ENCODE assay signal across 2 cellular contexts in the genomic region with DNA sequence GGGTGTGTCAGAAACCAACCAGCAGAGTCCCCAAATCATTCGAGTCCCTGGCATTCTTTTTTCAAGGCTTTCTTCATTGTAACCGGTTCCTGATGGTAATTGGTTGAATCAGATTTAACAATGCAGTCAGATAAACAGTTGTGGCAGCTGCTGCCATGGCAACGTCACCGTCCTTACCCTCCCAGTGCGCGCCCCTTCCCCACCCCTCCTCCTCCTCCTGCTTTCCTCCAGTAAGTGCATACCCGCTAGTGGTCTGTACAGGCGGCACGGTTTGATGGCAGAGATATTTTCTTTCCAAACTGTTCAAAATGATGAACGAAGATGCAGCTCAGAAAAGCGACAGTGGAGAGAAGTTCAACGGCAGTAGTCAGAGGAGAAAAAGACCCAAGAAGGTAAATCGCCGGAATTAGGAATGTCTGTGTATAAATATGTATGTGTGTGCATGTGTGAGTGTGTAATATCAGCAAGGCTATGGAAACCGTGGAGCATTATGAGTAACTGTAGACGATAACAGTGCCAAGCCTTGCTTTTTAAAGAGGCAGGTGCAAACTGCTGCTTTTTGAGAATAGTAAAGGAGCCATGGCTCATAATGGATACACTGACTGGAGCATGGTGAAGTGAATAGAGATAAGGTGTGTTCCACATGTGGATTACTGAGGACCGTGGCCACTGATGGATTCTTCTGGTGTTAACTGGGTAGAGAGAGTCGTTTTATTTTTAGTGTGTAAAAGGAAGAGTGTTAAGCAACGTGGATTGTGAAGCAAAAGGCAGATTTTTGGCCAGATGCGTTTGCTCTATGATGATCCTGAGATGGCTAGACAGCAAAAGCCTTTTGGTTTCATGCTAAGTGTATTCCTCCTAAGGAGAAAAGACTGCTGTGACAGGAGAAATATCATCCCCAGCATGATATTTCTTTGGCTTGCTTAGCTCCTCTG.
TF ChIP-seq lines count a peak whose summit lies in the region.

ANK2 (plus strand) TSS at position 233 of the 935 bp plus-strand sequence; CDS start at position 309, 76 bp downstream.

TF ChIP-seq in WTC11, 78 proteins besides CTCF, POLR2A, EP300 and RAD21:
- TF ChIP-seq OVOL2 (CRISPR knock-in tag; IDR thresholded peaks at IDR 0.05; ENCODE audit: borderline replicate concordance) (no peak), ARID4B (CRISPR knock-in tag; IDR thresholded peaks at IDR 0.05; ENCODE audit: borderline replicate concordance) (no peak), E2F1 (CRISPR knock-in tag; IDR thresholded peaks at IDR 0.05) (no peak), ATF1 (CRISPR knock-in tag; IDR thresholded peaks at IDR 0.05) (no peak), CBFB (CRISPR knock-in tag; IDR thresholded peaks at IDR 0.05; ENCODE audit: low read depth) (no peak), CREM (CRISPR knock-in tag; IDR thresholded peaks at IDR 0.05) (no peak), NR3C1 (CRISPR knock-in tag; conservative IDR thresholded peaks at IDR 0.05; ENCODE audit: low read depth) (no peak), EMX1 (CRISPR knock-in tag; IDR thresholded peaks at IDR 0.05) (no peak), ZBTB43 (CRISPR knock-in tag; IDR thresholded peaks at IDR 0.05) (no peak), ZNF396 (CRISPR knock-in tag; IDR thresholded peaks at IDR 0.05; ENCODE audit: borderline replicate concordance) (no peak), ZNF121 (CRISPR knock-in tag; IDR thresholded peaks at IDR 0.05) (no peak)
- TF ChIP-seq, protein P1, sequence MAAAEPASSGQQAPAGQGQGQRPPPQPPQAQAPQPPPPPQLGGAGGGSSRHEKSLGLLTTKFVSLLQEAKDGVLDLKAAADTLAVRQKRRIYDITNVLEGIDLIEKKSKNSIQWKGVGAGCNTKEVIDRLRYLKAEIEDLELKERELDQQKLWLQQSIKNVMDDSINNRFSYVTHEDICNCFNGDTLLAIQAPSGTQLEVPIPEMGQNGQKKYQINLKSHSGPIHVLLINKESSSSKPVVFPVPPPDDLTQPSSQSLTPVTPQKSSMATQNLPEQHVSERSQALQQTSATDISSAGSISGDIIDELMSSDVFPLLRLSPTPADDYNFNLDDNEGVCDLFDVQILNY (CRISPR knock-in tag; IDR thresholded peaks at IDR 0.05), result no peak
- TF ChIP-seq, protein P2, sequence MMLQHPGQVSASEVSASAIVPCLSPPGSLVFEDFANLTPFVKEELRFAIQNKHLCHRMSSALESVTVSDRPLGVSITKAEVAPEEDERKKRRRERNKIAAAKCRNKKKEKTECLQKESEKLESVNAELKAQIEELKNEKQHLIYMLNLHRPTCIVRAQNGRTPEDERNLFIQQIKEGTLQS (CRISPR knock-in tag; conservative IDR thresholded peaks at IDR 0.05), result no peak
- TF ChIP-seq, protein P3, sequence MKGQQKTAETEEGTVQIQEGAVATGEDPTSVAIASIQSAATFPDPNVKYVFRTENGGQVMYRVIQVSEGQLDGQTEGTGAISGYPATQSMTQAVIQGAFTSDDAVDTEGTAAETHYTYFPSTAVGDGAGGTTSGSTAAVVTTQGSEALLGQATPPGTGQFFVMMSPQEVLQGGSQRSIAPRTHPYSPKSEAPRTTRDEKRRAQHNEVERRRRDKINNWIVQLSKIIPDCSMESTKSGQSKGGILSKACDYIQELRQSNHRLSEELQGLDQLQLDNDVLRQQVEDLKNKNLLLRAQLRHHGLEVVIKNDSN (CRISPR knock-in tag; IDR thresholded peaks at IDR 0.05), result no peak

TF ChIP-seq in HepG2, 621 proteins besides CTCF, POLR2A, EP300 and RAD21:
- TF ChIP-seq KDM5A (IDR thresholded peaks at IDR 0.05; ENCODE audit: borderline replicate concordance, low read length) (no peak), CENPT (CRISPR knock-in tag; IDR thresholded peaks at IDR 0.05; ENCODE audit: low read depth) (no peak), BCLAF1 (IDR thresholded peaks at IDR 0.05) (no peak), IRF1 (CRISPR knock-in tag; IDR thresholded peaks at IDR 0.05; ENCODE audit: low read depth) (no peak), TCF12 (IDR thresholded peaks at IDR 0.05) (no peak), TCF12 (CRISPR knock-in tag; IDR thresholded peaks at IDR 0.05) (no peak), TBX3 (IDR thresholded peaks at IDR 0.05; ENCODE audit: borderline replicate concordance) (no peak), ZFP1 (CRISPR knock-in tag; IDR thresholded peaks at IDR 0.05) (no peak), ZSCAN12 (CRISPR knock-in tag; IDR thresholded peaks at IDR 0.05) (no peak), ZBTB20 (CRISPR knock-in tag; IDR thresholded peaks at IDR 0.05; ENCODE audit: borderline replicate concordance, low read depth) (no peak), DZIP1 (CRISPR knock-in tag; IDR thresholded peaks at IDR 0.05) (no peak), REXO4 (CRISPR knock-in tag; IDR thresholded peaks at IDR 0.05; ENCODE audit: borderline replicate concordance) (no peak), HMG20A (CRISPR knock-in tag; IDR thresholded peaks at IDR 0.05; ENCODE audit: borderline replicate concordance) (no peak), MTA1 (CRISPR knock-in tag; IDR thresholded peaks at IDR 0.05; ENCODE audit: borderline replicate concordance) (no peak), ZNF569 (CRISPR knock-in tag; IDR thresholded peaks at IDR 0.05; ENCODE audit: borderline replicate concordance) (no peak), GATA4 (IDR thresholded peaks at IDR 0.05; ENCODE audit: borderline replicate concordance, low read depth) (no peak), ZFP62 (CRISPR knock-in tag; IDR thresholded peaks at IDR 0.05) (no peak), ZNF780A (CRISPR knock-in tag; IDR thresholded peaks at IDR 0.05) (no peak), EED (CRISPR knock-in tag; IDR thresholded peaks at IDR 0.05) (no peak), ZNF792 (CRISPR knock-in tag; IDR thresholded peaks at IDR 0.05) (no peak)
- TF ChIP-seq, protein P4, sequence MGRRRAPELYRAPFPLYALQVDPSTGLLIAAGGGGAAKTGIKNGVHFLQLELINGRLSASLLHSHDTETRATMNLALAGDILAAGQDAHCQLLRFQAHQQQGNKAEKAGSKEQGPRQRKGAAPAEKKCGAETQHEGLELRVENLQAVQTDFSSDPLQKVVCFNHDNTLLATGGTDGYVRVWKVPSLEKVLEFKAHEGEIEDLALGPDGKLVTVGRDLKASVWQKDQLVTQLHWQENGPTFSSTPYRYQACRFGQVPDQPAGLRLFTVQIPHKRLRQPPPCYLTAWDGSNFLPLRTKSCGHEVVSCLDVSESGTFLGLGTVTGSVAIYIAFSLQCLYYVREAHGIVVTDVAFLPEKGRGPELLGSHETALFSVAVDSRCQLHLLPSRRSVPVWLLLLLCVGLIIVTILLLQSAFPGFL (CRISPR knock-in tag; IDR thresholded peaks at IDR 0.05), result no peak
